1 cellular context compared by ENCODE assay signal in genomic region chrX:39450578-39450977, GRCh38.
A peak's percentile ranks its signal among the peaks of the same experiment; 100 is the strongest.
TF ChIP-seq lines count a peak whose summit lies in the region.

No MANE protein-coding gene starts in this region.

TF ChIP-seq in K562, 482 proteins besides CTCF, POLR2A, EP300 and RAD21:
- TF ChIP-seq, protein P1, sequence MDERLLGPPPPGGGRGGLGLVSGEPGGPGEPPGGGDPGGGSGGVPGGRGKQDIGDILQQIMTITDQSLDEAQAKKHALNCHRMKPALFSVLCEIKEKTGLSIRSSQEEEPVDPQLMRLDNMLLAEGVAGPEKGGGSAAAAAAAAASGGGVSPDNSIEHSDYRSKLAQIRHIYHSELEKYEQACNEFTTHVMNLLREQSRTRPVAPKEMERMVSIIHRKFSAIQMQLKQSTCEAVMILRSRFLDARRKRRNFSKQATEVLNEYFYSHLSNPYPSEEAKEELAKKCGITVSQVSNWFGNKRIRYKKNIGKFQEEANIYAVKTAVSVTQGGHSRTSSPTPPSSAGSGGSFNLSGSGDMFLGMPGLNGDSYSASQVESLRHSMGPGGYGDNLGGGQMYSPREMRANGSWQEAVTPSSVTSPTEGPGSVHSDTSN (CRISPR knock-in tag; IDR thresholded peaks at IDR 0.05; ENCODE audit: low read depth), result no peak
- TF ChIP-seq, protein P1 (tag; conservative IDR thresholded peaks at IDR 0.05; ENCODE audit: low read depth), result peak; percentile 67
- TF ChIP-seq ZNF3 (CRISPR knock-in tag; IDR thresholded peaks at IDR 0.05), result no peak
- TF ChIP-seq, protein P2, sequence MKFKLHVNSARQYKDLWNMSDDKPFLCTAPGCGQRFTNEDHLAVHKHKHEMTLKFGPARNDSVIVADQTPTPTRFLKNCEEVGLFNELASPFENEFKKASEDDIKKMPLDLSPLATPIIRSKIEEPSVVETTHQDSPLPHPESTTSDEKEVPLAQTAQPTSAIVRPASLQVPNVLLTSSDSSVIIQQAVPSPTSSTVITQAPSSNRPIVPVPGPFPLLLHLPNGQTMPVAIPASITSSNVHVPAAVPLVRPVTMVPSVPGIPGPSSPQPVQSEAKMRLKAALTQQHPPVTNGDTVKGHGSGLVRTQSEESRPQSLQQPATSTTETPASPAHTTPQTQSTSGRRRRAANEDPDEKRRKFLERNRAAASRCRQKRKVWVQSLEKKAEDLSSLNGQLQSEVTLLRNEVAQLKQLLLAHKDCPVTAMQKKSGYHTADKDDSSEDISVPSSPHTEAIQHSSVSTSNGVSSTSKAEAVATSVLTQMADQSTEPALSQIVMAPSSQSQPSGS (CRISPR knock-in tag; IDR thresholded peaks at IDR 0.05), result no peak
- no peak for TF ChIP-seq CREM (IDR thresholded peaks at IDR 0.05; ENCODE audit: low read depth)
- TF ChIP-seq MEIS2 (IDR thresholded peaks at IDR 0.05; ENCODE audit: partially characterized antibody), result peak; percentile 78
- 0 out of 2 replicates have a peak, but pooled peaks have one; percentile 44 for TF ChIP-seq BMI1 (IDR thresholded peaks at IDR 0.05; ENCODE audit: low read length)
- TF ChIP-seq RBFOX2 (IDR thresholded peaks at IDR 0.05; ENCODE audit: low read depth, low read length), result no peak
- no peak for TF ChIP-seq DDX20 (tag; IDR thresholded peaks at IDR 0.05; ENCODE audit: low read depth)
- no peak for TF ChIP-seq SMAD1 (IDR thresholded peaks at IDR 0.05; ENCODE audit: low read depth, low read length, partially characterized antibody)
- no peak for TF ChIP-seq PYGO2 (tag; IDR thresholded peaks at IDR 0.05)
- no peak for TF ChIP-seq THRAP3 (IDR thresholded peaks at IDR 0.05; ENCODE audit: borderline replicate concordance)
- TF ChIP-seq ZEB2 (IDR thresholded peaks at IDR 0.05), result peak; percentile 57; the same call in 1 of the 2 replicates
- TF ChIP-seq MAFF (IDR thresholded peaks at IDR 0.05; ENCODE audit: low read length), result no peak
- TF ChIP-seq ATF3 (IDR thresholded peaks at IDR 0.05), result 0 out of 2 replicates have a peak, but pooled peaks have one; percentile 4
- TF ChIP-seq ATF3 (CRISPR knock-in tag; conservative IDR thresholded peaks at IDR 0.05), result no peak
- no peak for TF ChIP-seq CCNT2 (IDR thresholded peaks at IDR 0.05; ENCODE audit: borderline replicate concordance, extremely low read depth, insufficient read length, low read depth, low read length)
- TF ChIP-seq ZNF583 (CRISPR knock-in tag; IDR thresholded peaks at IDR 0.05), result no peak
- TF ChIP-seq LARP7 (IDR thresholded peaks at IDR 0.05), result no peak
- TF ChIP-seq VEZF1 (CRISPR knock-in tag; IDR thresholded peaks at IDR 0.05), result peak; percentile 32; the same call in 1 of the 2 replicates
- no peak for TF ChIP-seq ARID2 (IDR thresholded peaks at IDR 0.05)
- no peak for TF ChIP-seq CREB3 (tag; conservative IDR thresholded peaks at IDR 0.05; ENCODE audit: low read depth)
- TF ChIP-seq, protein P3, sequence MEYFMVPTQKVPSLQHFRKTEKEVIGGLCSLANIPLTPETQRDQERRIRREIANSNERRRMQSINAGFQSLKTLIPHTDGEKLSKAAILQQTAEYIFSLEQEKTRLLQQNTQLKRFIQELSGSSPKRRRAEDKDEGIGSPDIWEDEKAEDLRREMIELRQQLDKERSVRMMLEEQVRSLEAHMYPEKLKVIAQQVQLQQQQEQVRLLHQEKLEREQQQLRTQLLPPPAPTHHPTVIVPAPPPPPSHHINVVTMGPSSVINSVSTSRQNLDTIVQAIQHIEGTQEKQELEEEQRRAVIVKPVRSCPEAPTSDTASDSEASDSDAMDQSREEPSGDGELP (CRISPR knock-in tag; IDR thresholded peaks at IDR 0.05; ENCODE audit: borderline replicate concordance), result peak; percentile 33; the same call in 1 of the 2 replicates
- peak in 1 of 2 experiments; percentile 12; a peak in 1 of 4 replicates for TF ChIP-seq RCOR1 (IDR thresholded peaks at IDR 0.05; ENCODE audit: borderline replicate concordance in 1 of 2, low read depth in 2 of 2, low read length in 2 of 2)
- TF ChIP-seq CBFA2T3 (IDR thresholded peaks at IDR 0.05), result peak; percentile 28; the same call in 1 of the 2 replicates
- TF ChIP-seq KLF13 (tag; IDR thresholded peaks at IDR 0.05; ENCODE audit: borderline replicate concordance, low read depth), result no peak
- no peak for TF ChIP-seq KAT8 (IDR thresholded peaks at IDR 0.05; ENCODE audit: low read depth)
- no peak for TF ChIP-seq HOXB6 (CRISPR knock-in tag; IDR thresholded peaks at IDR 0.05; ENCODE audit: borderline replicate concordance)
- TF ChIP-seq JUN (IDR thresholded peaks at IDR 0.05; ENCODE audit: borderline replicate concordance, low read depth, low read length), result no peak
- no peak for TF ChIP-seq JUN (CRISPR knock-in tag; IDR thresholded peaks at IDR 0.05; ENCODE audit: borderline replicate concordance)
- no peak for TF ChIP-seq ZNF311 (CRISPR knock-in tag; IDR thresholded peaks at IDR 0.05)
- TF ChIP-seq SMAD3 (CRISPR knock-in tag; conservative IDR thresholded peaks at IDR 0.05), result no peak
- TF ChIP-seq HLTF (IDR thresholded peaks at IDR 0.05), result no peak
- no peak for TF ChIP-seq WHSC1 (IDR thresholded peaks at IDR 0.05; ENCODE audit: low read length)
- no peak for TF ChIP-seq HMG20A (CRISPR knock-in tag; conservative IDR thresholded peaks at IDR 0.05)
- TF ChIP-seq BHLHE40 (IDR thresholded peaks at IDR 0.05; ENCODE audit: low read length), result no peak
- TF ChIP-seq ZFPM2 (CRISPR knock-in tag; IDR thresholded peaks at IDR 0.05), result no peak
- no peak for TF ChIP-seq GABPB1 (CRISPR knock-in tag; IDR thresholded peaks at IDR 0.05)
- TF ChIP-seq XRCC3 (IDR thresholded peaks at IDR 0.05), result no peak
- no peak for TF ChIP-seq HMBOX1 (IDR thresholded peaks at IDR 0.05)
- TF ChIP-seq ARID1B (IDR thresholded peaks at IDR 0.05), result peak; percentile 44; the same call in 1 of the 2 replicates
- TF ChIP-seq CSDE1 (IDR thresholded peaks at IDR 0.05), result peak in 1 of 2 experiments; percentile 54; a peak in 2 of 4 replicates
- TF ChIP-seq MAFK (IDR thresholded peaks at IDR 0.05; ENCODE audit: low read length), result no peak
- TF ChIP-seq PKNOX1 (IDR thresholded peaks at IDR 0.05), result peak; percentile 65
- no peak for TF ChIP-seq SMARCA5 (IDR thresholded peaks at IDR 0.05)
- no peak for TF ChIP-seq CEBPZ (IDR thresholded peaks at IDR 0.05; ENCODE audit: borderline replicate concordance, low read depth, low read length)
- TF ChIP-seq CTBP1 (IDR thresholded peaks at IDR 0.05; ENCODE audit: borderline replicate concordance), result peak; percentile 22; the same call in 1 of the 2 replicates
- no peak for TF ChIP-seq SP2 (IDR thresholded peaks at IDR 0.05; ENCODE audit: extremely low read depth, low read depth, low read length, poor library complexity, severe bottlenecking)
- no peak for TF ChIP-seq ZNF133 (CRISPR knock-in tag; IDR thresholded peaks at IDR 0.05)
- TF ChIP-seq NCOA6 (IDR thresholded peaks at IDR 0.05), result no peak
- 0 out of 2 replicates have a peak, but pooled peaks have one; percentile 38 for TF ChIP-seq DPF2 (IDR thresholded peaks at IDR 0.05)
- no peak for TF ChIP-seq GABPA (tag; conservative IDR thresholded peaks at IDR 0.05; ENCODE audit: low read depth)
- TF ChIP-seq NR2C1 (IDR thresholded peaks at IDR 0.05), result 0 out of 2 replicates have a peak, but pooled peaks have one; percentile 13
- TF ChIP-seq NR2C1 (tag; IDR thresholded peaks at IDR 0.05), result peak; percentile 75
- no peak for TF ChIP-seq SFPQ (IDR thresholded peaks at IDR 0.05; ENCODE audit: low read depth, low read length)
- no peak for TF ChIP-seq FOXK2 (conservative IDR thresholded peaks at IDR 0.05 in 1 of 2, IDR thresholded peaks at IDR 0.05 in 1 of 2; ENCODE audit: low read depth in 2 of 2)
- peak; percentile 29; the same call in 1 of the 2 replicates for TF ChIP-seq GATA2 (CRISPR knock-in tag; IDR thresholded peaks at IDR 0.05)
- 0 out of 2 replicates have a peak, but pooled peaks have one; percentile 38 for TF ChIP-seq NR2C2 (CRISPR knock-in tag; IDR thresholded peaks at IDR 0.05)
- TF ChIP-seq NR2C2 (tag; IDR thresholded peaks at IDR 0.05), result peak; percentile 68
- TF ChIP-seq RFX1 (IDR thresholded peaks at IDR 0.05), result peak; percentile 96
